ENCODE assay signal across 17 cellular contexts in genomic region chr16:21654881-21655280, GRCh38. TPM values are rescaled to one million over a fixed set of nuclear protein-coding genes. Genes with fewer than 3 reads are reported as not detected.
"Had no signal": no experiment of that assay in that cellular context is flagged by ENCODE, and none has a peak within 500 bp of the region (broad histone marks: within the 10 kb centered on the region; RNA-seq: fewer than 3 reads in every experiment).

No MANE protein-coding gene starts in this region.

- H3K27ac Mint-ChIP-seq: activated naive CD4-positive, alpha-beta T cell treated with anti-CD3 and anti-CD28 coated beads, Interleukin-2, amount 10 ng/mL, durations not matched to agents 7 days and 5 days; T-helper 2 cell treated with Interferon-gamma antibody and Interleukin-4, amounts not matched to agents 5 μg/mL and 100 μg/mL, for 36 hours had no signal

- H3K9me3 ChIP-seq: esophagus squamous epithelium, spleen, tibial artery had no signal

- H3K4me3 ChIP-seq: esophagus squamous epithelium, spleen, tibial artery had no signal

- H3K27me3 ChIP-seq: esophagus squamous epithelium, spleen, tibial artery had no signal

- DNase-seq: activated CD4-positive, CD25-positive, alpha-beta regulatory T cell treated with anti-CD3 and anti-CD28 coated beads, Interleukin-2, amount 50 U/mL, for 72 hours; activated naive CD4-positive, alpha-beta T cell treated with anti-CD3 and anti-CD28 coated beads, Interleukin-2, amount 10 ng/mL, durations not matched to agents 7 days and 5 days; activated T-cell treated with anti-CD3 and anti-CD28 coated beads for 4 hours; esophagus squamous epithelium; glutamatergic neuron; hypothalamus; left ventricle myocardium superior; spleen; SW 1271; tibial artery had no signal

- H3K27me3 Mint-ChIP-seq: activated naive CD4-positive, alpha-beta T cell treated with anti-CD3 and anti-CD28 coated beads, Interleukin-2, amount 10 ng/mL, durations not matched to agents 7 days and 5 days had no signal

- H3K9me3 Mint-ChIP-seq: activated naive CD4-positive, alpha-beta T cell treated with anti-CD3 and anti-CD28 coated beads, Interleukin-2, amount 10 ng/mL, durations not matched to agents 7 days and 5 days; neural crest cell; T-helper 2 cell treated with Interferon-gamma antibody and Interleukin-4, amounts not matched to agents 5 μg/mL and 100 μg/mL, for 36 hours had no signal

- H3K4me3 Mint-ChIP-seq: activated naive CD4-positive, alpha-beta T cell treated with anti-CD3 and anti-CD28 coated beads, Interleukin-2, amount 10 ng/mL, durations not matched to agents 7 days and 5 days; neural crest cell; T-helper 2 cell treated with Interferon-gamma antibody and Interleukin-4, amounts not matched to agents 5 μg/mL and 100 μg/mL, for 36 hours had no signal

- ATAC-seq: left ventricle myocardium superior, sciatic nerve had no signal

RNA-seq across cellular contexts. Expression of gene IGSF6, which starts 2.5 kb away (rescaled TPM):
- total RNA-seq: fibroblast of villous mesenchyme, neural crest cell, osteocyte, pulmonary artery endothelial cell, SK-MEL-5 had no signal

RNA-seq across cellular contexts. Expression of gene OTOA, which starts 8.9 kb away (rescaled TPM):
- total RNA-seq: left ventricle myocardium superior, pulmonary artery endothelial cell, SK-MEL-5 had no signal
